ENCODE assay signal across 21 cellular contexts in the genomic region with DNA sequence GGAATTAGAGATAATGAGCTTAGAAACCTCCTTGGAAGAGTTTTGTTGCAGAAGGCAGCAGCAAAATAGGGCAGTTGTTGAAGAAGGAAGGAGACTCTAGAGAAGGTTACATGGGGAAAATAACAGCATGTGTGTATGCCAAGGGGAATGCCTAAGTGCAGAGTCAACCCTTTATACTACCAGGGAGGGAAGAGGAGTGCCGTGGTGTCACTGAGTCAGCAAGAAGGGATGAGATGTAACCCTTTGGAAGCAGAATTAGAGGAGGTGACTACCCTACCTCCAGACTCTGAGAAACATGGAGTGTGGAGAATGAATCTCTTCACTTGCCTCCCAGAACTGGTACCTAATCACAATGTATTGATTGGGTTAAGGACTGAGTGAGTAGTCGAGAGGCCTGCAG. TPM values are rescaled to one million over a fixed set of nuclear protein-coding genes. Genes with fewer than 3 reads are reported as not detected.
DNase-seq lines count a peak whose midpoint lies in the region; ATAC-seq, FAIRE-seq and TF ChIP-seq lines count a peak whose summit lies in the region.
"Had no signal": no experiment of that assay in that cellular context is flagged by ENCODE, and none has a peak within 500 bp of the region (broad histone marks: within the 10 kb centered on the region; RNA-seq: fewer than 3 reads in every experiment).

No MANE protein-coding gene starts in this region.

- H3K36me3 ChIP-seq in adipocyte (ENCODE audit: control insufficient read depth, insufficient read depth, low read length, severe bottlenecking) = no peaks in the 10 kb centered on the region
- H3K36me3 ChIP-seq: left lung, tibial artery had no signal

- peaks cover 2% of the 10 kb centered on the region for H3K9me3 ChIP-seq in adipocyte (ENCODE audit: control insufficient read depth, low read length)
- H3K9me3 ChIP-seq: left lung, psoas muscle, tibial artery had no signal

- FAIRE-seq in urothelium cell line (lab: Jason Lieb, UNC) = peak; percentile 23
- FAIRE-seq: endometrium had no signal

- peak; percentile 74 for DNase-seq in HFFc6
- peak; percentile 39 for DNase-seq in adipocyte (ENCODE audit: low read depth)
- peak; percentile 57 to 80 for DNase-seq in foreskin fibroblast
- peak; percentile 35 for DNase-seq in urothelium cell line (ENCODE audit: low spot score)
- DNase-seq in NCI-H2171 (lab: John Stamatoyannopoulos, UW) = no peak
- DNase-seq: activated naive CD4-positive, alpha-beta T cell; CD4-positive, alpha-beta T cell; central memory CD4-positive, alpha-beta T cell; left lung; naive thymus-derived CD4-positive, alpha-beta T cell; NCI-H1048; NCI-H2227 treated with DMSO at 0.1 percent for 48 hours; OCI-M1; psoas muscle; stimulated activated CD4-positive, alpha-beta T cell treated with anti-CD3 and anti-CD28 coated beads, Interleukin-2, amount 100 ng/mL, for 24 hours; stimulated activated CD8-positive, alpha-beta memory T cell treated with anti-CD3 and anti-CD28 coated beads, Interleukin-4, amount 100 ng/mL, for 48 hours; tibial artery had no signal

- no peak overlapping the region for H3K4me3 Mint-ChIP-seq in HFFc6
- H3K4me3 Mint-ChIP-seq: CD4-positive, alpha-beta T cell; naive thymus-derived CD4-positive, alpha-beta T cell had no signal

- peaks cover 45% of the 10 kb centered on the region for H3K4me1 ChIP-seq in adipocyte (ENCODE audit: control insufficient read depth, insufficient read depth, low read length)
- H3K4me1 ChIP-seq: left lung, psoas muscle, tibial artery had no signal

- no peak overlapping the region for H3K9ac ChIP-seq in adipocyte (ENCODE audit: low read length)

- TF ChIP-seq CTCF in HFFc6 (IDR thresholded peaks at IDR 0.05) = no peak
- no peak for TF ChIP-seq CTCF in foreskin fibroblast (IDR thresholded peaks at IDR 0.05; ENCODE audit: low read depth, low read length)

- peaks cover 21% of the 10 kb centered on the region for H3K27me3 ChIP-seq in adipocyte (replicated peaks; ENCODE audit: control insufficient read depth, insufficient read depth, low read length)
- H3K27me3 ChIP-seq: left lung, tibial artery had no signal

- H3K4me3 ChIP-seq in adipocyte (ENCODE audit: low read length) = peak overlapping the region; percentile 5
- H3K4me3 ChIP-seq in foreskin fibroblast (ENCODE audit: low read depth in 1 of 2, low read length in 2 of 2) = no peak overlapping the region
- H3K4me3 ChIP-seq: left lung, psoas muscle, tibial artery had no signal

- no peaks in the 10 kb centered on the region for H3K9me3 Mint-ChIP-seq in HFFc6
- H3K9me3 Mint-ChIP-seq: CD4-positive, alpha-beta T cell had no signal

- ATAC-seq in HG02571 (IDR thresholded peaks at IDR 0.05; ENCODE audit: unreplicated experiment) = no peak
- ATAC-seq in HG02852 (IDR thresholded peaks at IDR 0.05; ENCODE audit: unreplicated experiment) = no peak
- ATAC-seq: left lung; naive thymus-derived CD4-positive, alpha-beta T cell; psoas muscle had no signal

- no peaks in the 10 kb centered on the region for H3K36me3 Mint-ChIP-seq in HFFc6 (ENCODE audit: low read depth)
- H3K36me3 Mint-ChIP-seq: naive thymus-derived CD4-positive, alpha-beta T cell had no signal

- peaks cover 2% of the 10 kb centered on the region; the same call in 1 of the 2 replicates for H3K27me3 Mint-ChIP-seq in HFFc6 (ENCODE audit: insufficient read depth)

- H3K4me1 Mint-ChIP-seq in HFFc6 (ENCODE audit: low read depth) = peaks cover 26% of the 10 kb centered on the region; the same call in 1 of the 2 replicates
- H3K4me1 Mint-ChIP-seq: naive thymus-derived CD4-positive, alpha-beta T cell had no signal

- no peak overlapping the region for H3K27ac Mint-ChIP-seq in HFFc6
- H3K27ac Mint-ChIP-seq: CD4-positive, alpha-beta T cell; naive thymus-derived CD4-positive, alpha-beta T cell had no signal

RNA-seq across cellular contexts. Expression of a gene that starts 6.7 kb away (rescaled TPM):
- total RNA-seq in HFFc6 (2021; fragmentation: NEBNext Ultra II Directional; extraction: Animal tissue kit (Norgen Biotek cat#: 25700)) = 1 to 10 TPM in 2 of 6 experiments, under 1 TPM in 4; 0.24 to 1.7 (median 0.71) TPM
- total RNA-seq: CD4-positive, alpha-beta T cell; naive thymus-derived CD4-positive, alpha-beta T cell; T-helper 1 cell treated with Interleukin-12 subunit alpha and Interleukin-12 subunit beta and Interleukin-4 antibody, amounts not matched to agents 30 ng/mL and 1 ng/mL, for 36 hours had no signal
